In genomic region chr14:51203881-51204280, GRCh38 we compare ENCODE assay signal across 24 cellular contexts. TPM values are rescaled to one million over a fixed set of nuclear protein-coding genes. Genes with fewer than 3 reads are reported as not detected.
DNase-seq lines count a peak whose midpoint lies in the region; ATAC-seq and TF ChIP-seq lines count a peak whose summit lies in the region.
"Had no signal": no experiment of that assay in that cellular context is flagged by ENCODE, and none has a peak within 500 bp of the region (broad histone marks: within the 10 kb centered on the region; RNA-seq: fewer than 3 reads in every experiment).

No MANE protein-coding gene starts in this region.

- H3K9me3 ChIP-seq in PC-9 (ENCODE audit: insufficient read depth, low read depth) (no peaks in the 10 kb centered on the region), endodermal cell (ENCODE audit: control insufficient read depth, low read length) (no peaks in the 10 kb centered on the region), spleen (no peaks in the 10 kb centered on the region)
- H3K9me3 ChIP-seq: SK-N-SH had no signal

- no peak overlapping the region for H2AFZ ChIP-seq in PC-9

- H3K27ac ChIP-seq in PC-9 (no peak overlapping the region), endodermal cell (ENCODE audit: low read depth, low read length) (no peak overlapping the region), spleen (no peak overlapping the region)
- H3K27ac ChIP-seq: 22Rv1, C4-2B, RWPE1 had no signal

- H3K27me3 ChIP-seq in PC-9 (ENCODE audit: insufficient read depth, low read depth) (no peaks in the 10 kb centered on the region), endodermal cell (ENCODE audit: control insufficient read depth, insufficient read depth, low read length, poor library complexity, severe bottlenecking) (no peaks in the 10 kb centered on the region), spleen (replicated peaks in 1 of 7) (no peaks in the 10 kb centered on the region)

- H3K27me3 Mint-ChIP-seq in stimulated activated naive B cell treated with anti-CD40 and anti-IgM and Interleukin-4, amounts not matched to agents 10 μg/mL and 1 μg/mL and 100 μg/mL, for 72 hours: peaks cover 6 to 9% of the 10 kb centered on the region in 2 donors
- H3K27me3 Mint-ChIP-seq in endodermal cell (ENCODE audit: insufficient read depth): peaks cover 7% of the 10 kb centered on the region

- no peak overlapping the region for H3K9ac ChIP-seq in endodermal cell (ENCODE audit: extremely low read depth, low read length, poor library complexity, severe bottlenecking)
- H3K9ac ChIP-seq: SK-N-SH had no signal

- H3K36me3 Mint-ChIP-seq in stimulated activated naive B cell treated with anti-CD40 and anti-IgM and Interleukin-4, amounts not matched to agents 10 μg/mL and 1 μg/mL and 100 μg/mL, for 72 hours: peaks cover 5 to 11% of the 10 kb centered on the region in 2 donors
- no peaks in the 10 kb centered on the region for H3K36me3 Mint-ChIP-seq in endodermal cell (ENCODE audit: low read depth)
- H3K36me3 Mint-ChIP-seq: IgD-negative memory B cell had no signal

- no peak overlapping the region for H3K4me2 ChIP-seq in PC-9
- H3K4me2 ChIP-seq: SK-N-SH had no signal

- CTCF ChIA-PET in PC-9 (lab: Charles Lee): no interaction called here

- peaks cover 49 to 60% of the 10 kb centered on the region in 2 donors for H3K4me1 Mint-ChIP-seq in stimulated activated naive B cell treated with anti-CD40 and anti-IgM and Interleukin-4, amounts not matched to agents 10 μg/mL and 1 μg/mL and 100 μg/mL, for 72 hours
- peaks cover 24% of the 10 kb centered on the region for H3K4me1 Mint-ChIP-seq in endodermal cell
- H3K4me1 Mint-ChIP-seq: CD8-positive, alpha-beta memory T cell had no signal

- no peaks in the 10 kb centered on the region for H3K9me2 ChIP-seq in PC-9 (ENCODE audit: insufficient read depth)
- H3K9me2 ChIP-seq: SK-N-SH had no signal

- TF ChIP-seq CTCF in PC-9 (conservative IDR thresholded peaks at IDR 0.05) (no peak), endodermal cell (conservative IDR thresholded peaks at IDR 0.05) (no peak), spleen (IDR thresholded peaks at IDR 0.05 in 8 of 11, conservative IDR thresholded peaks at IDR 0.05 in 3 of 11) (no peak)

- no TSS peak for BruUV-seq in PC-9 (replicated peaks; lab: Mats Ljungman, UMichigan)

- intact Hi-C loops in PC-9 (cut with micrococcal nuclease; ENCODE audit: unreplicated experiment): no loop called here
- intact Hi-C loops in spleen (cut with DNase I; ENCODE audit: low total_unique reads): no loop called here

- POLR2A ChIA-PET in PC-9 (lab: Charles Lee; ENCODE audit: unreplicated experiment): no interaction called here

- H3K27ac Mint-ChIP-seq in stimulated activated naive B cell treated with anti-CD40 and anti-IgM and Interleukin-4, amounts not matched to agents 10 μg/mL and 1 μg/mL and 100 μg/mL, for 72 hours: peak overlapping the region; percentile 97
- no peak overlapping the region for H3K27ac Mint-ChIP-seq in endodermal cell
- H3K27ac Mint-ChIP-seq: CD8-positive, alpha-beta memory T cell; HFFc6; IgD-negative memory B cell had no signal

- H3K36me3 ChIP-seq in PC-9 (ENCODE audit: low read depth) (no peaks in the 10 kb centered on the region), endodermal cell (ENCODE audit: control insufficient read depth, insufficient read depth, low read length) (no peaks in the 10 kb centered on the region), spleen (no peaks in the 10 kb centered on the region)

- no peak for TF ChIP-seq POLR2A in spleen (IDR thresholded peaks at IDR 0.05)

- peak overlapping the region in 1 of 2 donors; percentile 60 for H3K4me3 Mint-ChIP-seq in stimulated activated naive B cell treated with anti-CD40 and anti-IgM and Interleukin-4, amounts not matched to agents 10 μg/mL and 1 μg/mL and 100 μg/mL, for 72 hours
- H3K4me3 Mint-ChIP-seq in endodermal cell: no peak overlapping the region
- H3K4me3 Mint-ChIP-seq: CD8-positive, alpha-beta memory T cell; HFFc6 had no signal

- WGBS in endodermal cell (ENCODE audit: insufficient coverage in 1 of 2, insufficient read length in 1 of 2), 2 experiments: 84 to 100% methylated on average over 1 to 3 of the region's 3 CpGs
- 91 to 100% (median 95%) methylated on average over 2 to 3 of the region's 3 CpGs for WGBS in spleen, 5 donors

- H4K20me1 ChIP-seq in PC-9 (ENCODE audit: insufficient read depth): no peaks in the 10 kb centered on the region

- ATAC-seq in HG02943 (IDR thresholded peaks at IDR 0.05; ENCODE audit: low read depth, unreplicated experiment): peak; percentile 14
- no peak for ATAC-seq in stimulated activated naive B cell treated with anti-CD40 and anti-IgM and Interleukin-4, amounts not matched to agents 10 μg/mL and 1 μg/mL and 100 μg/mL, for 72 hours (replicated peaks)

- no peaks in the 10 kb centered on the region for H3K79me2 ChIP-seq in PC-9 (ENCODE audit: low read depth)

- no peaks in the 10 kb centered on the region for H3F3A ChIP-seq in PC-9 (ENCODE audit: insufficient read depth, low read depth)

- H3K9me3 Mint-ChIP-seq in stimulated activated naive B cell treated with anti-CD40 and anti-IgM and Interleukin-4, amounts not matched to agents 10 μg/mL and 1 μg/mL and 100 μg/mL, for 72 hours: peaks cover 8 to 9% of the 10 kb centered on the region in 2 donors
- H3K9me3 Mint-ChIP-seq in endodermal cell: no peaks in the 10 kb centered on the region
- H3K9me3 Mint-ChIP-seq: HFFc6 had no signal

- DNase-seq in DMS 273 (lab: John Stamatoyannopoulos, UW; ENCODE audit: unreplicated experiment) (peak; percentile 36), DMS 273 treated with DMSO at 0.1 percent for 48 hours (lab: John Stamatoyannopoulos, UW) (no peak), NCI-H69 (lab: John Stamatoyannopoulos, UW) (peak; percentile 59), PC-9 (no peak), endodermal cell (no peak), spleen (no peak)
- DNase-seq in stimulated activated naive B cell treated with anti-CD40 and anti-IgM and Interleukin-4, amounts not matched to agents 10 μg/mL and 1 μg/mL and 100 μg/mL, for 72 hours: no peak
- DNase-seq: ACHN, Calu3, GF-D8, H7, HFFc6, NCI-H1694, NCI-H2081, NCI-H2227 treated with DMSO at 0.1 percent for 48 hours, NCI-H510A, SHP77 treated with DMSO at 0.1 percent for 48 hours, SK-N-SH had no signal

- H3K4me3 ChIP-seq in PC-9: no peak overlapping the region
- no peak overlapping the region for H3K4me3 ChIP-seq in endodermal cell (ENCODE audit: low read length)
- no peak overlapping the region for H3K4me3 ChIP-seq in spleen

- H3K4me1 ChIP-seq in PC-9 (replicated peaks; ENCODE audit: insufficient read depth) (no peaks in the 10 kb centered on the region), endodermal cell (ENCODE audit: control insufficient read depth, insufficient read depth, low read length) (no peaks in the 10 kb centered on the region), spleen (peaks cover 0 to 28% (median 5%) of the 10 kb centered on the region in 6 donors)

RNA-seq across cellular contexts. Expression of gene TMX1, which starts 36.2 kb away (rescaled TPM):
- 35.3 and 36.2 TPM in 2 replicates for total RNA-seq in PC-9 (2021)
- total RNA-seq in endodermal cell: 10 to 100 TPM; 28.8 to 36.1 TPM
- 64.9 TPM for polyA plus RNA-seq in endodermal cell (2013, experiment 1 of 2)
- polyA plus RNA-seq in endodermal cell (2013, experiment 2 of 2): 56.9 TPM
- 10 to 100 TPM; 33.7 to 41.3 (median 39.0) TPM for total RNA-seq in spleen
- 1 to 10 TPM; 6.1 to 9.8 (median 9.6) TPM for polyA plus RNA-seq in spleen

Comparison
In these comparisons a context has a peak if more than half of its experiments do, and no peak if none do; other contexts are left out.
1. DNase-seq: peak in DMS 273 (single experiment) and NCI-H69 (single experiment); none in DMS 273 treated with DMSO at 0.1 percent for 48 hours (single experiment), stimulated activated naive B cell treated with anti-CD40 and anti-IgM and Interleukin-4, amounts not matched to agents 10 μg/mL and 1 μg/mL and 100 μg/mL, for 72 hours (single experiment), PC-9 (0 of 2), endodermal cell (single experiment) and spleen (single experiment).